In the genomic region with DNA sequence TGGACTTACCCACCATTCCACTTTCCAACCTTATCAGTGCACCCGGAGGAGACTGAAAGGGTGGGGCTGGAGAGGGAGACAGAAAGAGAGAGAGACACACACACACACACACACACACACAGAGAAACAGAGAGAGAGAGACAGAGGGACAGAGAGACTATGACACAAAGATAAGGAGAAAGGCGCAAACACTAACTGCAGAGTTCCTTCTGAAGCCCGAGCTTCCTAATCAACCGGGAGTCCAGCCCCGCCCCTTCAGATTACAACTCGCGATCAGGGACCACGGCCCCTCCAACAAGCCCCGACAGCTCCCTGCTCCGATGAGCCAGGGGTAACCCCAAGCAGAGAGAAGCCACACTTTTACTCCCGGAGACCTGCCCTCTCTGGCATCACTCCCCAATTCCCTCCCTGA, we compare ENCODE assay signal across 1 cellular context.
A peak's percentile ranks its signal among the peaks of the same experiment; 100 is the strongest.
TF ChIP-seq lines count a peak whose summit lies in the region.

No MANE protein-coding gene starts in this region.

TF ChIP-seq in K562, 482 proteins besides CTCF, POLR2A, EP300 and RAD21 (continued from another document and continues in another):
- TF ChIP-seq, protein P1, sequence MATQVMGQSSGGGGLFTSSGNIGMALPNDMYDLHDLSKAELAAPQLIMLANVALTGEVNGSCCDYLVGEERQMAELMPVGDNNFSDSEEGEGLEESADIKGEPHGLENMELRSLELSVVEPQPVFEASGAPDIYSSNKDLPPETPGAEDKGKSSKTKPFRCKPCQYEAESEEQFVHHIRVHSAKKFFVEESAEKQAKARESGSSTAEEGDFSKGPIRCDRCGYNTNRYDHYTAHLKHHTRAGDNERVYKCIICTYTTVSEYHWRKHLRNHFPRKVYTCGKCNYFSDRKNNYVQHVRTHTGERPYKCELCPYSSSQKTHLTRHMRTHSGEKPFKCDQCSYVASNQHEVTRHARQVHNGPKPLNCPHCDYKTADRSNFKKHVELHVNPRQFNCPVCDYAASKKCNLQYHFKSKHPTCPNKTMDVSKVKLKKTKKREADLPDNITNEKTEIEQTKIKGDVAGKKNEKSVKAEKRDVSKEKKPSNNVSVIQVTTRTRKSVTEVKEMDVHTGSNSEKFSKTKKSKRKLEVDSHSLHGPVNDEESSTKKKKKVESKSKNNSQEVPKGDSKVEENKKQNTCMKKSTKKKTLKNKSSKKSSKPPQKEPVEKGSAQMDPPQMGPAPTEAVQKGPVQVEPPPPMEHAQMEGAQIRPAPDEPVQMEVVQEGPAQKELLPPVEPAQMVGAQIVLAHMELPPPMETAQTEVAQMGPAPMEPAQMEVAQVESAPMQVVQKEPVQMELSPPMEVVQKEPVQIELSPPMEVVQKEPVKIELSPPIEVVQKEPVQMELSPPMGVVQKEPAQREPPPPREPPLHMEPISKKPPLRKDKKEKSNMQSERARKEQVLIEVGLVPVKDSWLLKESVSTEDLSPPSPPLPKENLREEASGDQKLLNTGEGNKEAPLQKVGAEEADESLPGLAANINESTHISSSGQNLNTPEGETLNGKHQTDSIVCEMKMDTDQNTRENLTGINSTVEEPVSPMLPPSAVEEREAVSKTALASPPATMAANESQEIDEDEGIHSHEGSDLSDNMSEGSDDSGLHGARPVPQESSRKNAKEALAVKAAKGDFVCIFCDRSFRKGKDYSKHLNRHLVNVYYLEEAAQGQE (CRISPR knock-in tag; IDR thresholded peaks at IDR 0.05; ENCODE audit: low read depth): no peak
- 0 out of 2 replicates have a peak, but pooled peaks have one; percentile 21 for TF ChIP-seq MECOM (CRISPR knock-in tag; IDR thresholded peaks at IDR 0.05)
- TF ChIP-seq YBX1 (IDR thresholded peaks at IDR 0.05): no peak
- no peak for TF ChIP-seq ZNF354B (CRISPR knock-in tag; IDR thresholded peaks at IDR 0.05)
- peak; percentile 5 for TF ChIP-seq RBM39 (optimal IDR thresholded peaks at IDR 0.05; ENCODE audit: low read depth, low read length)
- TF ChIP-seq FOS (IDR thresholded peaks at IDR 0.05; ENCODE audit: extremely low read depth, insufficient read length): no peak
- TF ChIP-seq SMARCA5 (IDR thresholded peaks at IDR 0.05): peak; percentile 17; the same call in 1 of the 2 replicates
- TF ChIP-seq XRCC4 (IDR thresholded peaks at IDR 0.05; ENCODE audit: extremely low read depth, insufficient read depth, insufficient read length): no peak
- peak; percentile 47; the same call in 1 of the 2 replicates for TF ChIP-seq IRF9 (tag; IDR thresholded peaks at IDR 0.05)
- peak; percentile 68 for TF ChIP-seq FOSL1 (tag; conservative IDR thresholded peaks at IDR 0.05)
- TF ChIP-seq HINFP (tag; conservative IDR thresholded peaks at IDR 0.05; ENCODE audit: low read depth): no peak
- TF ChIP-seq ARID4B (CRISPR knock-in tag; IDR thresholded peaks at IDR 0.05): 0 out of 2 replicates have a peak, but pooled peaks have one; percentile 55
- TF ChIP-seq PBX2 (CRISPR knock-in tag; IDR thresholded peaks at IDR 0.05; ENCODE audit: low read depth): no peak
- TF ChIP-seq PBX2 (tag; conservative IDR thresholded peaks at IDR 0.05; ENCODE audit: low read depth): peak; percentile 53; the same call in 1 of the 2 replicates
- TF ChIP-seq ILF3 (IDR thresholded peaks at IDR 0.05; ENCODE audit: borderline replicate concordance): no peak
- peak; percentile 75 for TF ChIP-seq CBFA2T3 (IDR thresholded peaks at IDR 0.05)
- TF ChIP-seq, protein P2, sequence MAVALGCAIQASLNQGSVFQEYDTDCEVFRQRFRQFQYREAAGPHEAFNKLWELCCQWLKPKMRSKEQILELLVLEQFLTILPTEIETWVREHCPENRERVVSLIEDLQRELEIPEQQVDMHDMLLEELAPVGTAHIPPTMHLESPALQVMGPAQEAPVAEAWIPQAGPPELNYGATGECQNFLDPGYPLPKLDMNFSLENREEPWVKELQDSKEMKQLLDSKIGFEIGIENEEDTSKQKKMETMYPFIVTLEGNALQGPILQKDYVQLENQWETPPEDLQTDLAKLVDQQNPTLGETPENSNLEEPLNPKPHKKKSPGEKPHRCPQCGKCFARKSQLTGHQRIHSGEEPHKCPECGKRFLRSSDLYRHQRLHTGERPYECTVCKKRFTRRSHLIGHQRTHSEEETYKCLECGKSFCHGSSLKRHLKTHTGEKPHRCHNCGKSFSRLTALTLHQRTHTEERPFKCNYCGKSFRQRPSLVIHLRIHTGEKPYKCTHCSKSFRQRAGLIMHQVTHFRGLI (CRISPR knock-in tag; IDR thresholded peaks at IDR 0.05): no peak
- peak; percentile 75 for TF ChIP-seq PRDM10 (IDR thresholded peaks at IDR 0.05; ENCODE audit: partially characterized antibody)
- TF ChIP-seq ZNF57 (CRISPR knock-in tag; IDR thresholded peaks at IDR 0.05): no peak
- TF ChIP-seq TAF1 (IDR thresholded peaks at IDR 0.05; ENCODE audit: control insufficient read depth, extremely low read depth, insufficient read depth, low read length, severe bottlenecking): no peak
- peak in 1 of 2 experiments; percentile 85; a peak in 3 of 4 replicates for TF ChIP-seq KDM1A (IDR thresholded peaks at IDR 0.05)
- TF ChIP-seq SNRNP70 (optimal IDR thresholded peaks at IDR 0.05; ENCODE audit: low read depth, low read length): no peak
- TF ChIP-seq ZNF830 (CRISPR knock-in tag; IDR thresholded peaks at IDR 0.05): no peak
- 0 out of 4 replicates have a peak, but pooled peaks of 1 of the 2 experiments have one; percentile 27 for TF ChIP-seq NONO (IDR thresholded peaks at IDR 0.05; ENCODE audit: low read depth in 2 of 2, low read length in 1 of 2)
- TF ChIP-seq ZNF175 (CRISPR knock-in tag; IDR thresholded peaks at IDR 0.05; ENCODE audit: low read depth): 0 out of 2 replicates have a peak, but pooled peaks have one; percentile 49
- TF ChIP-seq FOXJ3 (CRISPR knock-in tag; IDR thresholded peaks at IDR 0.05): no peak
- no peak for TF ChIP-seq RBM22 (IDR thresholded peaks at IDR 0.05; ENCODE audit: low read depth, low read length, poor library complexity, severe bottlenecking)
- no peak; the same call in 1 of the 2 replicates for TF ChIP-seq THRAP3 (IDR thresholded peaks at IDR 0.05; ENCODE audit: borderline replicate concordance)
- no peak for TF ChIP-seq SRF (CRISPR knock-in tag; IDR thresholded peaks at IDR 0.05)
- peak; percentile 68 for TF ChIP-seq KDM5B (IDR thresholded peaks at IDR 0.05; ENCODE audit: insufficient replicate concordance, low read depth, low read length)
- no peak for TF ChIP-seq HNRNPLL (IDR thresholded peaks at IDR 0.05; ENCODE audit: low read depth, low read length, poor library complexity, severe bottlenecking)
- TF ChIP-seq, protein P3, sequence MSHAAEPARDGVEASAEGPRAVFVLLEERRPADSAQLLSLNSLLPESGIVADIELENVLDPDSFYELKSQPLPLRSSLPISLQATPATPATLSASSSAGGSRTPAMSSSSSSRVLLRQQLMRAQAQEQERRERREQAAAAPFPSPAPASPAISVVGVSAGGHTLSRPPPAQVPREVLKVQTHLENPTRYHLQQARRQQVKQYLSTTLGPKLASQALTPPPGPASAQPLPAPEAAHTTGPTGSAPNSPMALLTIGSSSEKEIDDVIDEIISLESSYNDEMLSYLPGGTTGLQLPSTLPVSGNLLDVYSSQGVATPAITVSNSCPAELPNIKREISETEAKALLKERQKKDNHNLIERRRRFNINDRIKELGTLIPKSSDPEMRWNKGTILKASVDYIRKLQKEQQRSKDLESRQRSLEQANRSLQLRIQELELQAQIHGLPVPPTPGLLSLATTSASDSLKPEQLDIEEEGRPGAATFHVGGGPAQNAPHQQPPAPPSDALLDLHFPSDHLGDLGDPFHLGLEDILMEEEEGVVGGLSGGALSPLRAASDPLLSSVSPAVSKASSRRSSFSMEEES (CRISPR knock-in tag; IDR thresholded peaks at IDR 0.05): no peak
- TF ChIP-seq FIP1L1 (IDR thresholded peaks at IDR 0.05; ENCODE audit: low read depth, low read length, poor library complexity, severe bottlenecking): no peak
